ENCODE assay signal across 23 cellular contexts in the genomic region with DNA sequence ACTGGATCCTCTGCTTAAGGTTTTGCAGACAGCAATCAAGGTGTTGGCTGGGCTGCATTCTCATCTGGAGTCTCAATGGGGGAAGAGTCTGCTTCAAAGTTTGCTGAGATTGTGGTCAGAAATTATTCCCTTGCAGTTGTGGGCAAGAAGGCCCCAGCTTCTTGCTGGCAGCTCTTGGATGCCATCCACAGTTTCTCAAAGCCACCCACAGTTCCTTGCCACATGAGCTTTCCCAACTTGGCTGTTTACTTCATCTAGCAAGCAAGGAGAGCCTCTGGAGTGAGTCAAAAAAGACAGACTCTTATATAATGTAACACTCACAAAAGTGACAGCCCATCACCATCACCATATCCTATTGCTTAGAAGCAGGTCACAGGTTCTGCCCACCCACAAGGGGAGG.
"Had no signal": no experiment of that assay in that cellular context is flagged by ENCODE, and none has a peak within 500 bp of the region (broad histone marks: within the 10 kb centered on the region; RNA-seq: fewer than 3 reads in every experiment).

No MANE protein-coding gene starts in this region.

- H3K4me3 Mint-ChIP-seq: mesothelial cell of epicardium; naive thymus-derived CD4-positive, alpha-beta T cell; natural killer cell treated with Interleukin-12 subunit alpha and Interleukin-12 subunit beta and Interleukin-15 and Interleukin-18, amount 100 ng/mL, for 72 hours; stimulated activated effector memory CD8-positive, alpha-beta T cell treated with anti-CD3 and anti-CD28 coated beads, Interleukin-12 subunit alpha, Interleukin-12 subunit beta, amount 100 ng/mL, for 72 hours; stimulated activated naive CD8-positive, alpha-beta T cell treated with anti-CD3 and anti-CD28 coated beads, Interleukin-15, Interleukin-2, amounts not matched to agents 100 ng/mL and 50 ng/mL, for 24 hours; type B pancreatic cell had no signal

- H3K4me3 ChIP-seq: left ventricle myocardium inferior, lung, mucosa of descending colon, pancreas, prostate gland, spleen, thyroid gland, uterus had no signal

- DNase-seq: hypothalamus; islet precursor cell; left ventricle myocardium inferior; mesendoderm; mucosa of descending colon; naive thymus-derived CD4-positive, alpha-beta T cell; pancreas; retina; right cardiac atrium; small intestine; spleen; stimulated activated CD4-positive, alpha-beta T cell treated with anti-CD3 and anti-CD28 coated beads, Interleukin-4, amount 100 ng/mL, for 24 hours; stimulated activated naive CD4-positive, alpha-beta T cell; thyroid gland; uterus had no signal

- H3K9me3 ChIP-seq: mucosa of descending colon, pancreas, prostate gland, thyroid gland, uterus had no signal

- H3K4me1 Mint-ChIP-seq: mesothelial cell of epicardium; stimulated activated effector memory CD8-positive, alpha-beta T cell treated with anti-CD3 and anti-CD28 coated beads, Interleukin-12 subunit alpha, Interleukin-12 subunit beta, amount 100 ng/mL, for 72 hours had no signal

- H3K9me3 Mint-ChIP-seq: natural killer cell treated with Interleukin-12 subunit alpha and Interleukin-12 subunit beta and Interleukin-15 and Interleukin-18, amount 100 ng/mL, for 72 hours; stimulated activated effector memory CD8-positive, alpha-beta T cell treated with anti-CD3 and anti-CD28 coated beads, Interleukin-12 subunit alpha, Interleukin-12 subunit beta, amount 100 ng/mL, for 72 hours; stimulated activated naive CD8-positive, alpha-beta T cell treated with anti-CD3 and anti-CD28 coated beads, Interleukin-15, Interleukin-2, amounts not matched to agents 100 ng/mL and 50 ng/mL, for 24 hours had no signal

- H3K27ac ChIP-seq: left ventricle myocardium inferior, pancreas, prostate gland, spleen, thyroid gland, uterus had no signal

- FAIRE-seq: pancreas, small intestine had no signal

- H3K36me3 Mint-ChIP-seq: natural killer cell treated with Interleukin-12 subunit alpha and Interleukin-12 subunit beta and Interleukin-15 and Interleukin-18, amount 100 ng/mL, for 72 hours; stimulated activated effector memory CD8-positive, alpha-beta T cell treated with anti-CD3 and anti-CD28 coated beads, Interleukin-12 subunit alpha, Interleukin-12 subunit beta, amount 100 ng/mL, for 72 hours; type B pancreatic cell had no signal

- ATAC-seq: mucosa of descending colon; naive thymus-derived CD4-positive, alpha-beta T cell; natural killer cell treated with Interleukin-12 subunit alpha and Interleukin-12 subunit beta and Interleukin-15 and Interleukin-18, amount 100 ng/mL, for 72 hours; pancreas; right cardiac atrium; sciatic nerve; stimulated activated effector memory CD8-positive, alpha-beta T cell treated with anti-CD3 and anti-CD28 coated beads, Interleukin-12 subunit alpha, Interleukin-12 subunit beta, amount 100 ng/mL, for 72 hours had no signal

- H3K36me3 ChIP-seq: left ventricle myocardium inferior, pancreas, prostate gland, spleen, thyroid gland, uterus had no signal

- H3K4me1 ChIP-seq: pancreas, prostate gland, spleen, uterus had no signal

- H3K27me3 ChIP-seq: pancreas, spleen, thyroid gland, uterus had no signal

- H3K27ac Mint-ChIP-seq: mesothelial cell of epicardium; natural killer cell treated with Interleukin-12 subunit alpha and Interleukin-12 subunit beta and Interleukin-15 and Interleukin-18, amount 100 ng/mL, for 72 hours; stimulated activated effector memory CD8-positive, alpha-beta T cell treated with anti-CD3 and anti-CD28 coated beads, Interleukin-12 subunit alpha, Interleukin-12 subunit beta, amount 100 ng/mL, for 72 hours; stimulated activated naive CD8-positive, alpha-beta T cell treated with anti-CD3 and anti-CD28 coated beads, Interleukin-15, Interleukin-2, amounts not matched to agents 100 ng/mL and 50 ng/mL, for 24 hours; type B pancreatic cell had no signal
